Comparison of ENCODE assay signal across 11 cellular contexts in the genomic region with DNA sequence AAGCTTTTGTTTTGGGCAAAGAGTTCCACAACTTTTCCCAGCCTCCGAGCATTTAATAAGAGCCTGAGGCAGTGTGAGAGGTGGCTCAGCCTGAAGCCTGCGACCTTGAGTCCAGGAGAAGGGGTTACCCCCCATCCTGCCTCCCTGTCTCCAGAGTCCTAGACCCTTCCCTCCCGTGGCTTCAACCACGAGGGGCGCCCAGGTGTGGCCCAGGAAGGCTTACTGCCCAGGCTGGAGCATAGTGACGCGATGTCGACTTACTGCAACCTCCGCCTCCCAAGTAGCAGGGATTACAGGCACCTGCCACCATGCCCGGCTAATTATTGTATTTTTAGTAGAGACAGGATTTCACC. TPM values are rescaled to one million over a fixed set of nuclear protein-coding genes. Genes with fewer than 3 reads are reported as not detected.
DNase-seq lines count a peak whose midpoint lies in the region; ATAC-seq and TF ChIP-seq lines count a peak whose summit lies in the region.
"Had no signal": no experiment of that assay in that cellular context is flagged by ENCODE, and none has a peak within 500 bp of the region (broad histone marks: within the 10 kb centered on the region; RNA-seq: fewer than 3 reads in every experiment).

No MANE protein-coding gene starts in this region.

- peak; percentile 25 for DNase-seq in NCI-H82 (lab: John Stamatoyannopoulos, UW)
- DNase-seq in NCI-H82 treated with DMSO at 0.1 percent for 48 hours (lab: John Stamatoyannopoulos, UW; ENCODE audit: unreplicated experiment) = no peak
- no peak for DNase-seq in activated naive CD8-positive, alpha-beta T cell treated with anti-CD3 and anti-CD28 coated beads, Interleukin-2, amount 50 U/mL, for 24 hours
- DNase-seq in spleen = no peak
- DNase-seq in KBM-7 = no peak
- no peak for DNase-seq in NCI-H524 treated with DMSO at 0.1 percent for 48 hours (lab: John Stamatoyannopoulos, UW)
- DNase-seq: NCI-H1048 had no signal

- peaks cover 13% of the 10 kb centered on the region for H3K27me3 Mint-ChIP-seq in activated naive CD8-positive, alpha-beta T cell treated with anti-CD3 and anti-CD28 coated beads, Interleukin-2, amount 50 U/mL, for 24 hours

- no peak for TF ChIP-seq CTCF in spleen (IDR thresholded peaks at IDR 0.05 in 8 of 11, conservative IDR thresholded peaks at IDR 0.05 in 3 of 11)

- H3K9me3 Mint-ChIP-seq in activated naive CD8-positive, alpha-beta T cell treated with anti-CD3 and anti-CD28 coated beads, Interleukin-2, amount 50 U/mL, for 24 hours = no peaks in the 10 kb centered on the region

- H3K9me3 ChIP-seq in iPS-20b (ENCODE audit: insufficient read depth, low read depth, low read length) (no peaks in the 10 kb centered on the region), spleen (no peaks in the 10 kb centered on the region)

- peaks cover 12% of the 10 kb centered on the region for H3K4me1 Mint-ChIP-seq in activated naive CD8-positive, alpha-beta T cell treated with anti-CD3 and anti-CD28 coated beads, Interleukin-2, amount 50 U/mL, for 24 hours

- H3K4me3 Mint-ChIP-seq in activated naive CD8-positive, alpha-beta T cell treated with anti-CD3 and anti-CD28 coated beads, Interleukin-2, amount 50 U/mL, for 24 hours = peak overlapping the region; percentile 26

- H3K36me3 ChIP-seq in iPS-20b (ENCODE audit: insufficient read depth, low read depth, low read length) (no peaks in the 10 kb centered on the region), spleen (no peaks in the 10 kb centered on the region)

- H3K4me1 ChIP-seq in iPS-20b (ENCODE audit: insufficient read depth, low read length) (no peaks in the 10 kb centered on the region), spleen (peaks cover 6 to 30% (median 23%) of the 10 kb centered on the region in 6 donors)

- TF ChIP-seq POLR2A in spleen (IDR thresholded peaks at IDR 0.05) = no peak

- H3K27ac Mint-ChIP-seq in activated naive CD8-positive, alpha-beta T cell treated with anti-CD3 and anti-CD28 coated beads, Interleukin-2, amount 50 U/mL, for 24 hours = no peak overlapping the region

- ATAC-seq in activated naive CD8-positive, alpha-beta T cell treated with anti-CD3 and anti-CD28 coated beads, Interleukin-2, amount 50 U/mL, for 24 hours = no peak
- no peak for ATAC-seq in HG03045 (IDR thresholded peaks at IDR 0.05; ENCODE audit: unreplicated experiment)

- peaks cover 25% of the 10 kb centered on the region for H3K27me3 ChIP-seq in iPS-20b (ENCODE audit: insufficient read depth, low read length)
- peaks cover 0 to 21% (median 7%) of the 10 kb centered on the region in 7 donors for H3K27me3 ChIP-seq in spleen (replicated peaks in 1 of 7)

- H3K9ac ChIP-seq in iPS-20b (ENCODE audit: low read depth, low read length) = no peak overlapping the region; the same call in 1 of the 2 replicates

- H3K27ac ChIP-seq in iPS-20b (ENCODE audit: low read length) = no peak overlapping the region
- peak overlapping the region in 2 of 8 donors; percentile 34 to 55 for H3K27ac ChIP-seq in spleen

- WGBS in spleen, 5 donors = 72 to 82% (median 77%) methylated on average over 10 of the region's 10 CpGs

- peak overlapping the region; percentile 68; the same call in 1 of the 2 replicates for H3K4me3 ChIP-seq in iPS-20b (ENCODE audit: low read length)
- H3K4me3 ChIP-seq in spleen = peak overlapping the region; percentile 42 to 72 (median 50)

- in situ Hi-C loops in KBM-7 (cut with MboI; ENCODE audit: low pct_unique_long_range_greater_than_20kb, low sequenced_read_pairs) = no loop called here

- no peaks in the 10 kb centered on the region for H3K36me3 Mint-ChIP-seq in activated naive CD8-positive, alpha-beta T cell treated with anti-CD3 and anti-CD28 coated beads, Interleukin-2, amount 50 U/mL, for 24 hours (ENCODE audit: low read depth)

- intact Hi-C loops in spleen (cut with DNase I; ENCODE audit: low total_unique reads) = no loop called here

RNA-seq across cellular contexts. Expression of a gene that starts 0.6 kb away (rescaled TPM):
- total RNA-seq in spleen = 1 to 10 TPM in 3 of 7 donors, under 1 TPM in 4; 0.37 to 5.2 (median 0.95) TPM
- under 1 TPM; 0.13 to 0.24 (median 0.20) TPM for polyA plus RNA-seq in spleen
- total RNA-seq: T-helper 1 cell treated with Interleukin-12 subunit alpha and Interleukin-12 subunit beta and Interleukin-4 antibody, amounts not matched to agents 30 ng/mL and 1 ng/mL, for 36 hours had no signal

RNA-seq across cellular contexts. Expression of a gene that starts 9.5 kb away (rescaled TPM):
- total RNA-seq in spleen = not detected
- not detected for polyA plus RNA-seq in spleen
- total RNA-seq: subcutaneous adipose tissue; T-helper 1 cell treated with Interleukin-12 subunit alpha and Interleukin-12 subunit beta and Interleukin-4 antibody, amounts not matched to agents 30 ng/mL and 1 ng/mL, for 36 hours had no signal

RNA-seq across cellular contexts. Expression of a gene that starts 19.9 kb away (rescaled TPM):
- total RNA-seq in spleen = not detected
- under 1 TPM; 0.42 to 0.54 (median 0.49) TPM for polyA plus RNA-seq in spleen
- total RNA-seq: subcutaneous adipose tissue had no signal

RNA-seq across cellular contexts. Expression of a gene that starts 42.3 kb away (rescaled TPM):
- total RNA-seq in spleen = 10 to 100 TPM; 30.5 to 55.7 (median 36.1) TPM
- polyA plus RNA-seq in spleen = 10 to 100 TPM; 38.8 to 46.7 (median 40.3) TPM
